Comparison of ENCODE assay signal across 42 cellular contexts in the genomic region with DNA sequence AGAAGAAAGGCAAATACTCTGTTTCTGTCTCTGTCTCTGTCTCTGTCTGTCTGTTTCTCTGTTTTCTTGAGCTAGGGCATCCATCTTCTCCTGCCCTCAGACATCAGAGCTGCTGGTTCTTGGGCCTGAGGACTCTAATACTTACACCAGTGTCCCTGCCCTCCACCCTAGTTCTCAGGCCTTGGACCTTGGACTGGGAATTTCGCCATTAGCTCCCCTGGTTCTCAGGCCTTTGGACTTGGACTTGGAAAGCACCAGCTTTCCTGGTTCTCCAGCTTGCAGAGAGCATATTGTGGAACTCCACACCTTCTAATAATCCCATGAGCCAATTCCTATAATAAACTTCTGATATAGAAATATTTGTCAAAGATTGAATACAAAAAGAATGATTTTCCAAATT. TPM values are rescaled to one million over a fixed set of nuclear protein-coding genes. Genes with fewer than 3 reads are reported as not detected.
"Had no signal": no experiment of that assay in that cellular context is flagged by ENCODE, and none has a peak within 500 bp of the region (broad histone marks: within the 10 kb centered on the region; RNA-seq: fewer than 3 reads in every experiment).

No MANE protein-coding gene starts in this region.

- H3K4me1 ChIP-seq: adrenal gland, body of pancreas, gastroesophageal sphincter had no signal

- ATAC-seq: activated CD4-positive, CD25-positive, alpha-beta regulatory T cell treated with anti-CD3 and anti-CD28 coated beads, Interleukin-2, amount 50 U/mL, for 24 hours; activated CD8-positive, alpha-beta memory T cell treated with anti-CD3 and anti-CD28 coated beads, Interleukin-2, amount 10 ng/mL, durations not matched to agents 7 days and 5 days; activated CD8-positive, alpha-beta T cell treated with anti-CD3 and anti-CD28 coated beads for 36 hours; activated naive CD8-positive, alpha-beta T cell treated with anti-CD3 and anti-CD28 coated beads, Interleukin-2, amount 50 U/mL, for 24 hours; body of pancreas; effector memory CD8-positive, alpha-beta T cell; gastroesophageal sphincter; T-helper 17 cell had no signal

- H3K36me3 ChIP-seq: adrenal gland, esophagus squamous epithelium, gastroesophageal sphincter, WERI-Rb-1 had no signal

- H3K9me3 ChIP-seq: adrenal gland, body of pancreas had no signal

- DNase-seq: activated B cell treated with CpG ODN at 0.5 μM for 24 hours; activated CD4-positive, alpha-beta T cell treated with anti-CD3 and anti-CD28 coated beads for 48 hours; activated CD4-positive, alpha-beta T cell treated with anti-CD3 and anti-CD28 coated beads, Interleukin-2, amount 50 U/mL, for 1 hour; activated CD4-positive, alpha-beta T cell treated with anti-CD3 and anti-CD28 coated beads, Interleukin-2, amount 50 U/mL, for 48 hours; activated CD8-positive, alpha-beta memory T cell treated with anti-CD3 and anti-CD28 coated beads, Interleukin-2, amount 10 ng/mL, durations not matched to agents 7 days and 5 days; activated CD8-positive, alpha-beta memory T cell treated with anti-CD3 and anti-CD28 coated beads, Interleukin-2, amount 50 U/mL, for 4 hours; activated CD8-positive, alpha-beta T cell treated with anti-CD3 and anti-CD28 coated beads for 36 hours; activated effector memory CD4-positive, alpha-beta T cell treated with anti-CD3 and anti-CD28 coated beads, Interleukin-2, amount 50 U/mL, for 16 hours; activated naive CD4-positive, alpha-beta T cell treated with anti-CD3 and anti-CD28 coated beads for 36 hours; activated naive CD8-positive, alpha-beta T cell treated with anti-CD3 and anti-CD28 coated beads for 36 hours; activated naive CD8-positive, alpha-beta T cell treated with anti-CD3 and anti-CD28 coated beads, Interleukin-2, amount 50 U/mL, for 24 hours; activated T-cell treated with anti-CD3 and anti-CD28 coated beads, Interleukin-2, amount 50 U/mL, for 1 hour; activated T-cell treated with anti-CD3 and anti-CD28 coated beads, Interleukin-2, amount 50 U/mL, for 48 hours; adrenal gland; amygdala; aorta; body of pancreas; caudate nucleus; cortex of kidney; dermis blood vessel endothelial cell; effector CD4-positive, alpha-beta T cell; effector memory CD8-positive, alpha-beta T cell; esophagus squamous epithelium; foreskin melanocyte; T-helper 1 cell; T-helper 17 cell; T1000; WERI-Rb-1 had no signal

- H3K36me3 Mint-ChIP-seq: activated naive CD4-positive, alpha-beta T cell treated with anti-CD3 and anti-CD28 coated beads, Interleukin-2, amount 50 U/mL, for 24 hours had no signal

- H3K27me3 ChIP-seq: adrenal gland, body of pancreas, gastroesophageal sphincter had no signal

- H3K27ac Mint-ChIP-seq: activated B cell treated with CpG ODN at 0.5 μM for 24 hours; activated CD8-positive, alpha-beta memory T cell treated with anti-CD3 and anti-CD28 coated beads, Interleukin-2, amount 10 ng/mL, durations not matched to agents 7 days and 5 days; activated CD8-positive, alpha-beta T cell treated with anti-CD3 and anti-CD28 coated beads for 36 hours; activated naive CD4-positive, alpha-beta T cell treated with anti-CD3 and anti-CD28 coated beads for 36 hours; activated naive CD4-positive, alpha-beta T cell treated with anti-CD3 and anti-CD28 coated beads, Interleukin-2, amount 50 U/mL, for 24 hours; activated naive CD8-positive, alpha-beta T cell treated with anti-CD3 and anti-CD28 coated beads for 36 hours; activated naive CD8-positive, alpha-beta T cell treated with anti-CD3 and anti-CD28 coated beads, Interleukin-2, amount 50 U/mL, for 24 hours; activated T-helper 1 cell treated with anti-CD3 and anti-CD28 coated beads, Interleukin-12 subunit alpha, Interleukin-12 subunit beta, Interleukin-2, Interleukin-4 antibody, amounts not matched to agents 30 ng/mL and 10 ng/mL and 1 ng/mL, durations not matched to agents 14 hours and 24 hours and 36 hours; activated T-helper 2 cell treated with anti-CD3 and anti-CD28 coated beads, Interferon-gamma antibody, Interleukin-2, Interleukin-4, amounts not matched to agents 10 μg/mL and 5 μg/mL and 100 μg/mL, durations not matched to agents 14 hours and 24 hours and 36 hours; effector memory CD8-positive, alpha-beta T cell; T-helper 17 cell; T-helper 2 cell treated with Interferon-gamma antibody and Interleukin-4, amounts not matched to agents 5 μg/mL and 100 μg/mL, for 36 hours had no signal

- H3K4me1 Mint-ChIP-seq: activated B cell treated with CpG ODN at 0.5 μM for 24 hours; activated CD8-positive, alpha-beta memory T cell treated with anti-CD3 and anti-CD28 coated beads, Interleukin-2, amount 10 ng/mL, durations not matched to agents 7 days and 5 days; activated naive CD4-positive, alpha-beta T cell treated with anti-CD3 and anti-CD28 coated beads, Interleukin-2, amount 50 U/mL, for 24 hours; activated naive CD8-positive, alpha-beta T cell treated with anti-CD3 and anti-CD28 coated beads for 36 hours; activated naive CD8-positive, alpha-beta T cell treated with anti-CD3 and anti-CD28 coated beads, Interleukin-2, amount 50 U/mL, for 24 hours; T-helper 17 cell had no signal

- H3K4me3 Mint-ChIP-seq: activated B cell treated with CpG ODN at 0.5 μM for 24 hours; activated CD8-positive, alpha-beta memory T cell treated with anti-CD3 and anti-CD28 coated beads, Interleukin-2, amount 10 ng/mL, durations not matched to agents 7 days and 5 days; activated CD8-positive, alpha-beta T cell treated with anti-CD3 and anti-CD28 coated beads for 36 hours; activated naive CD4-positive, alpha-beta T cell treated with anti-CD3 and anti-CD28 coated beads for 36 hours; activated naive CD4-positive, alpha-beta T cell treated with anti-CD3 and anti-CD28 coated beads, Interleukin-2, amount 50 U/mL, for 24 hours; activated naive CD8-positive, alpha-beta T cell treated with anti-CD3 and anti-CD28 coated beads for 36 hours; activated naive CD8-positive, alpha-beta T cell treated with anti-CD3 and anti-CD28 coated beads, Interleukin-2, amount 50 U/mL, for 24 hours; activated T-helper 1 cell treated with anti-CD3 and anti-CD28 coated beads, Interleukin-12 subunit alpha, Interleukin-12 subunit beta, Interleukin-2, Interleukin-4 antibody, amounts not matched to agents 30 ng/mL and 10 ng/mL and 1 ng/mL, durations not matched to agents 14 hours and 24 hours and 36 hours; effector memory CD8-positive, alpha-beta T cell; T-helper 17 cell; T-helper 2 cell treated with Interferon-gamma antibody and Interleukin-4, amounts not matched to agents 5 μg/mL and 100 μg/mL, for 36 hours had no signal

- H3K27ac ChIP-seq: adrenal gland, body of pancreas, epithelial cell of prostate, esophagus squamous epithelium, gastroesophageal sphincter, WERI-Rb-1 had no signal

- H3K4me3 ChIP-seq: adrenal gland, body of pancreas, esophagus squamous epithelium, gastroesophageal sphincter had no signal

RNA-seq across cellular contexts. Expression of gene NBPF6, which starts 32.6 kb away (rescaled TPM):
- total RNA-seq: activated B cell treated with CpG ODN at 0.5 μM for 24 hours; activated CD8-positive, alpha-beta memory T cell treated with anti-CD3 and anti-CD28 coated beads for 36 hours; activated CD8-positive, alpha-beta memory T cell treated with anti-CD3 and anti-CD28 coated beads, Interleukin-2, amount 10 ng/mL, durations not matched to agents 7 days and 5 days; activated CD8-positive, alpha-beta T cell treated with anti-CD3 and anti-CD28 coated beads for 36 hours; activated naive CD4-positive, alpha-beta T cell treated with anti-CD3 and anti-CD28 coated beads for 36 hours; activated naive CD8-positive, alpha-beta T cell treated with anti-CD3 and anti-CD28 coated beads for 36 hours; aorta; body of pancreas; chondrocyte; dermis blood vessel endothelial cell; endothelial cell of umbilical vein; esophagus squamous epithelium; fibroblast of lung; fibroblast of villous mesenchyme; gastroesophageal sphincter; glomerular endothelial cell had no signal
- polyA plus RNA-seq: adrenal gland, aorta, endothelial cell of umbilical vein, esophagus had no signal
